13 cellular contexts compared by ENCODE assay signal in genomic region chr3:183455064-183455463, GRCh38. TPM values are rescaled to one million over a fixed set of nuclear protein-coding genes. Genes with fewer than 3 reads are reported as not detected.
DNase-seq lines count a peak whose midpoint lies in the region; ATAC-seq and TF ChIP-seq lines count a peak whose summit lies in the region.
"Had no signal": no experiment of that assay in that cellular context is flagged by ENCODE, and none has a peak within 500 bp of the region (broad histone marks: within the 10 kb centered on the region; RNA-seq: fewer than 3 reads in every experiment).

No MANE protein-coding gene starts in this region.

- ATAC-seq in HG03135 (IDR thresholded peaks at IDR 0.05; ENCODE audit: unreplicated experiment): no peak
- no peak for ATAC-seq in HG02938 (IDR thresholded peaks at IDR 0.05; ENCODE audit: unreplicated experiment)
- ATAC-seq: esophagus mucosa, GM12878 had no signal

- H3K4me3 ChIP-seq in cardiac fibroblast (replicated peaks in 1 of 2; ENCODE audit: low read depth in 2 of 2, low read length in 2 of 2): no peak overlapping the region
- H3K4me3 ChIP-seq: GM12878 had no signal

- no peak for TF ChIP-seq CTCF in cardiac fibroblast (IDR thresholded peaks at IDR 0.05; ENCODE audit: low read depth, low read length)

- DNase-seq in M059J (ENCODE audit: low read depth): peak; percentile 72
- peak; percentile 21 to 82 for DNase-seq in cardiac fibroblast (ENCODE audit: low read depth in 2 of 2)
- peak; percentile 55 to 82 for DNase-seq in lung microvascular endothelial cell (ENCODE audit: low read depth in 2 of 2)
- DNase-seq in superior temporal gyrus (ENCODE audit: extremely low spot score): peak; percentile 89
- DNase-seq in GF-D8 (lab: John Stamatoyannopoulos, UW): no peak
- DNase-seq: activated CD8-positive, alpha-beta memory T cell treated with anti-CD3 and anti-CD28 coated beads, Interleukin-2, amount 50 U/mL, for 4 hours; islet precursor cell; NCI-H2227 treated with DMSO at 0.1 percent for 48 hours; stimulated activated CD4-positive, alpha-beta T cell treated with anti-CD3 and anti-CD28 coated beads, Interleukin-4, amount 100 ng/mL, for 4 hours had no signal

RNA-seq across cellular contexts. Expression of gene MCF2L2, which starts 26.6 kb away (rescaled TPM):
- total RNA-seq in M059J (2014; rRNA removed; shearing (Covaris generic)): 0.15 TPM in 1 of 2 replicates, not detected in the other
- 0.20 and 0.22 TPM in 2 replicates for total RNA-seq in lung microvascular endothelial cell
